ENCODE assay signal across 14 cellular contexts in the genomic region with DNA sequence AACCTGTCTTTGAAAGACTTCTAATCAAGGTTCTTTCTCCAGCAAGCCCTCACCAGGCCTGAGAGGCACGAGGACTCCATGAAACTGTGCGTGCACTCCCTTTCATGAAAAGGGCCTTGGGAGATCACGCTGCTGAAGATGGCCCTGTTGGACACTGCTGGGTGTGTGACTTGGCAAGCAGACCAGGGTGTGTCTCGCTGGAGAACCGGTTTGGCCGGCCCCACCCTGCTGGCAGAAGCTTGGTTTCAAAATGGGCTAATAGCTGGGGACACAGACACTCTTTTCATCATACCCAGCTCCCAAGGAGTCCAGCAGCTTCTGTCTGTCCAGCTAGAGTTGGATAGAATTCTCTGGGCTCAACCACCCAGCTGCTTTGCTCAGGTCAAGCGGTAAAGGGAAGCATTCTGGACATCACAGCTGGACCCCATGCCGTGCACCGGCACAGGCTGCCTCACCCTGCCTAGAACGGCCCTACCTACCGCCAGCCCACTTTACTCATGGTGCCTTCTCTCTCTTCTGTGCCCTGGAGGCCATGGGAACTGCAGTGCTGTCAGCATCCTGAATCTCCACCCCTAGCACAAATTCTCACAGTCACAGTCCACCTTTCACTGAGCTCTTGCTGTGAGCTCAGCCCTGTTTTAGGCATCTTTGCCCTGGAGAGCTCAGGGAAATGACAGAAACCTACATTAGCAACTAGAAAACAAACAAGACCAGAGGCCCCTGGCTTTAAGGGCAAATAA. TPM values are rescaled to one million over a fixed set of nuclear protein-coding genes. Genes with fewer than 3 reads are reported as not detected.
DNase-seq lines count a peak whose midpoint lies in the region; ATAC-seq and TF ChIP-seq lines count a peak whose summit lies in the region.
"Had no signal": no experiment of that assay in that cellular context is flagged by ENCODE, and none has a peak within 500 bp of the region (broad histone marks: within the 10 kb centered on the region; RNA-seq: fewer than 3 reads in every experiment).

No MANE protein-coding gene starts in this region.

- no peaks in the 10 kb centered on the region for H3K27me3 ChIP-seq in smooth muscle cell (ENCODE audit: low read depth)
- H3K27me3 ChIP-seq in hepatocyte = no peaks in the 10 kb centered on the region
- H3K27me3 ChIP-seq: body of pancreas had no signal

- H4K20me1 ChIP-seq in smooth muscle cell (ENCODE audit: low read depth) (no peaks in the 10 kb centered on the region), hepatocyte (ENCODE audit: insufficient read depth, poor library complexity, severe bottlenecking) (no peaks in the 10 kb centered on the region)

- H3K4me3 ChIP-seq in smooth muscle cell (no peak overlapping the region), hepatocyte (no peak overlapping the region)
- H3K4me3 ChIP-seq: body of pancreas had no signal

- peak overlapping the region; percentile 64 for H3K9ac ChIP-seq in smooth muscle cell (ENCODE audit: low read depth)

- H2AFZ ChIP-seq in smooth muscle cell (ENCODE audit: low read depth) (no peak overlapping the region), hepatocyte (no peak overlapping the region)

- no peaks in the 10 kb centered on the region for H3K9me2 ChIP-seq in hepatocyte (replicated peaks; ENCODE audit: insufficient read depth)

- no peaks in the 10 kb centered on the region for H3F3A ChIP-seq in smooth muscle cell (ENCODE audit: low read depth)

- DNase-seq in Daoy (ENCODE audit: low read depth) = peak; percentile 24
- peak; percentile 90 for DNase-seq in NCI-H345 (lab: John Stamatoyannopoulos, UW)
- peak; percentile 11 to 23 for DNase-seq in erythroblast (lab: John Stamatoyannopoulos, UW)
- no peak for DNase-seq in smooth muscle cell (lab: John Stamatoyannopoulos, UW; ENCODE audit: unreplicated experiment)
- DNase-seq in hepatocyte (ENCODE audit: low spot score) = no peak
- DNase-seq in medulla oblongata (ENCODE audit: extremely low spot score) = no peak
- DNase-seq in HT-29 (ENCODE audit: low spot score) = no peak
- DNase-seq: activated T-cell treated with anti-CD3 and anti-CD28 coated beads, Interleukin-2, amount 50 U/mL, for 48 hours; body of pancreas; immature natural killer cell; natural killer cell; NCI-H1436 treated with DMSO at 0.1 percent for 48 hours had no signal

- H3K79me2 ChIP-seq in smooth muscle cell (ENCODE audit: low read depth) (peaks cover 25% of the 10 kb centered on the region), hepatocyte (no peaks in the 10 kb centered on the region)

- H3K9me3 ChIP-seq in smooth muscle cell (replicated peaks; ENCODE audit: low read depth) = no peaks in the 10 kb centered on the region
- H3K9me3 ChIP-seq in hepatocyte (ENCODE audit: low read depth) = no peaks in the 10 kb centered on the region
- H3K9me3 ChIP-seq: body of pancreas had no signal

- no peak for TF ChIP-seq CTCF in smooth muscle cell (IDR thresholded peaks at IDR 0.05; ENCODE audit: borderline replicate concordance, insufficient read depth, poor library complexity, severe bottlenecking)
- no peak for TF ChIP-seq CTCF in hepatocyte (IDR thresholded peaks at IDR 0.05; ENCODE audit: poor library complexity)

- TF ChIP-seq POLR2A in erythroblast (IDR thresholded peaks at IDR 0.05; ENCODE audit: low read length) = no peak

- H3K27ac ChIP-seq in smooth muscle cell (ENCODE audit: low read depth) (peak overlapping the region; percentile 91), hepatocyte (no peak overlapping the region)
- H3K27ac ChIP-seq: body of pancreas had no signal

- H3K36me3 ChIP-seq in smooth muscle cell (ENCODE audit: low read depth) (no peaks in the 10 kb centered on the region), hepatocyte (replicated peaks; ENCODE audit: insufficient read depth, low read depth) (no peaks in the 10 kb centered on the region)

- ATAC-seq in HG02852 (IDR thresholded peaks at IDR 0.05; ENCODE audit: unreplicated experiment) = no peak
- ATAC-seq: body of pancreas, natural killer cell, Right ventricle myocardium inferior had no signal

- H3K4me1 ChIP-seq in smooth muscle cell (ENCODE audit: low read depth) = peaks cover 12% of the 10 kb centered on the region
- peaks cover 5% of the 10 kb centered on the region for H3K4me1 ChIP-seq in hepatocyte (ENCODE audit: insufficient read depth)

- H3K4me2 ChIP-seq in smooth muscle cell = peak overlapping the region; percentile 60
- H3K4me2 ChIP-seq in hepatocyte = no peak overlapping the region

- 88% methylated on average over 11 of the region's 11 CpGs for WGBS in smooth muscle cell (ENCODE audit: low lambda C conversion rate)
- WGBS in hepatocyte (ENCODE audit: low lambda C conversion rate, missing lambda C conversion rate) = 83% methylated on average over 11 of the region's 11 CpGs

RNA-seq across cellular contexts. Expression of a gene that starts 24.6 kb away (rescaled TPM):
- total RNA-seq in Daoy (2014; rRNA removed; shearing (Covaris generic)) = 0.18 and 0.34 TPM in 2 replicates
- total RNA-seq in smooth muscle cell (43.6 and 52.5 TPM in 2 replicates), hepatocyte (0.20 and 0.33 TPM in 2 replicates)
- polyA plus RNA-seq in smooth muscle cell (26.9 and 30.3 TPM in 2 replicates), hepatocyte (0.04 and 0.11 TPM in 2 replicates)
- 0.43 and 1.2 TPM in 2 replicates for total RNA-seq in HT-29 (2014; rRNA removed; shearing (Covaris generic))
- total RNA-seq: natural killer cell had no signal
- polyA plus RNA-seq: immature natural killer cell had no signal

Comparison
In these comparisons a context has a peak if more than half of its experiments do, and no peak if none do; other contexts are left out.
1. DNase-seq: peak in Daoy (single experiment), NCI-H345 (single experiment) and erythroblast (2 of 2); none in smooth muscle cell (single experiment), hepatocyte (single experiment), medulla oblongata (single experiment) and HT-29 (single experiment).
2. RNA of a gene that starts 24.6 kb away (total RNA-seq): 43.6 to 52.5 TPM in smooth muscle cell; 0.43 to 1.2 TPM in HT-29, 0.18 to 0.34 TPM in Daoy and 0.20 to 0.33 TPM in hepatocyte; every median in the first group is over 10 times any median in the second.